8 cellular contexts compared by ENCODE assay signal in genomic region chr17:51435641-51436091, GRCh38.
DNase-seq lines count a peak whose midpoint lies in the region; ATAC-seq and TF ChIP-seq lines count a peak whose summit lies in the region.

No MANE protein-coding gene starts in this region.

- WGBS in right lobe of liver (ENCODE audit: insufficient coverage, low coverage, low lambda C conversion rate, missing lambda C conversion rate), result 0% methylated on average over 1 of the region's 5 CpGs

- H3K27ac ChIP-seq in brain microvascular endothelial cell (no peak overlapping the region), right lobe of liver (peak overlapping the region in 1 of 3 donors; percentile 58)

- intact Hi-C loops in right lobe of liver (cut with DNase I), result no loop called here

- in situ Hi-C loops in G401 (cut with HindIII; ENCODE audit: low sequenced_read_pairs), result no loop called here
- in situ Hi-C loops in brain microvascular endothelial cell (cut with HindIII; ENCODE audit: low pct_ligation_motif_present, low sequenced_read_pairs), result no loop called here

- peaks cover 0 to 26% (median 7%) of the 10 kb centered on the region in 4 donors for H3K4me1 ChIP-seq in right lobe of liver

- H3K4me3 ChIP-seq in brain microvascular endothelial cell (ENCODE audit: low read depth, low read length) (no peak overlapping the region), right lobe of liver (peak overlapping the region in 1 of 3 donors; percentile 40)

- TF ChIP-seq POLR2A in right lobe of liver (IDR thresholded peaks at IDR 0.05), result no peak

- H3K36me3 ChIP-seq in brain microvascular endothelial cell (replicated peaks) (no peaks in the 10 kb centered on the region), right lobe of liver (no peaks in the 10 kb centered on the region)

- no peaks in the 10 kb centered on the region for H3K9me3 ChIP-seq in right lobe of liver

- ATAC-seq in HG03520 (IDR thresholded peaks at IDR 0.05; ENCODE audit: unreplicated experiment) (peak; percentile 56), right lobe of liver (peak; percentile 92 to 99 (median 99)), GM19467 (IDR thresholded peaks at IDR 0.05; ENCODE audit: unreplicated experiment) (no peak), GM18909 (IDR thresholded peaks at IDR 0.05; ENCODE audit: poor library complexity, unreplicated experiment) (no peak)

- DNase-seq in G401 (ENCODE audit: low spot score) (peak; percentile 87), OCI-M1 (lab: John Stamatoyannopoulos, UW) (peak; percentile 88), brain microvascular endothelial cell (peak; percentile 3), right lobe of liver (peak; percentile 84 to 94 (median 91)), NK-92 (lab: John Stamatoyannopoulos, UW; ENCODE audit: unreplicated experiment) (no peak)

- H3K27me3 ChIP-seq in brain microvascular endothelial cell (replicated peaks), result no peaks in the 10 kb centered on the region
- no peaks in the 10 kb centered on the region for H3K27me3 ChIP-seq in right lobe of liver

- TF ChIP-seq CTCF in brain microvascular endothelial cell (IDR thresholded peaks at IDR 0.05; ENCODE audit: low read depth, low read length, missing control alignments) (peak; percentile 45), right lobe of liver (IDR thresholded peaks at IDR 0.05) (peak; percentile 41 to 73 (median 56))

Comparison
In these comparisons a context has a peak if more than half of its experiments do, and no peak if none do; other contexts are left out.
1. ATAC-seq: peak in HG03520 (single experiment) and right lobe of liver (4 of 4); none in GM19467 (single experiment) and GM18909 (single experiment).